In genomic region chr12:15336772-15337553, GRCh38 we compare ENCODE assay signal across 19 cellular contexts. TPM values are rescaled to one million over a fixed set of nuclear protein-coding genes. Genes with fewer than 3 reads are reported as not detected.
DNase-seq lines count a peak whose midpoint lies in the region; ATAC-seq and TF ChIP-seq lines count a peak whose summit lies in the region.
"Had no signal": no experiment of that assay in that cellular context is flagged by ENCODE, and none has a peak within 500 bp of the region (broad histone marks: within the 10 kb centered on the region; RNA-seq: fewer than 3 reads in every experiment).

No MANE protein-coding gene starts in this region.

- TF ChIP-seq CTCF in RWPE2 (IDR thresholded peaks at IDR 0.05; ENCODE audit: poor library complexity, severe bottlenecking) = no peak
- no peak for TF ChIP-seq CTCF in glutamatergic neuron (IDR thresholded peaks at IDR 0.05; ENCODE audit: partially characterized antibody, unreplicated experiment)
- no peak for TF ChIP-seq CTCF in tibial artery (IDR thresholded peaks at IDR 0.05)

- peaks cover 25% of the 10 kb centered on the region for H3K4me1 ChIP-seq in RWPE2 (ENCODE audit: insufficient read depth, poor library complexity, severe bottlenecking)
- H3K4me1 ChIP-seq in tibial artery = peaks cover 0 to 5% (median 0%) of the 10 kb centered on the region in 4 donors
- H3K4me1 ChIP-seq: HAP-1 had no signal

- H3K27me3 Mint-ChIP-seq in glutamatergic neuron (ENCODE audit: unreplicated experiment) = peaks cover 4% of the 10 kb centered on the region

- H3K4me3 ChIP-seq in RWPE2 (ENCODE audit: severe bottlenecking) (no peak overlapping the region), tibial artery (no peak overlapping the region)
- H3K4me3 ChIP-seq: GM12878, HAP-1, K562 had no signal

- no peaks in the 10 kb centered on the region for H3K36me3 ChIP-seq in RWPE2 (ENCODE audit: low read depth)
- H3K36me3 ChIP-seq in tibial artery = no peaks in the 10 kb centered on the region
- H3K36me3 ChIP-seq: HAP-1 had no signal

- peak; percentile 95 for ATAC-seq in RWPE2 (ENCODE audit: low read depth)
- ATAC-seq: activated T-helper 17 cell treated with anti-CD3 and anti-CD28 coated beads, Interleukin-2, amount 50 U/mL, for 72 hours; GM12878; K562 had no signal

- no peaks in the 10 kb centered on the region for H3K4me1 Mint-ChIP-seq in glutamatergic neuron (ENCODE audit: low read depth, unreplicated experiment)
- H3K4me1 Mint-ChIP-seq: activated CD4-positive, alpha-beta T cell treated with anti-CD3 and anti-CD28 coated beads, Interleukin-2, amount 10 ng/mL, durations not matched to agents 7 days and 5 days; activated T-helper 17 cell treated with anti-CD3 and anti-CD28 coated beads, Interleukin-2, amount 50 U/mL, for 72 hours; central memory CD8-positive, alpha-beta T cell had no signal

- intact Hi-C loops in tibial artery (cut with DNase I; ENCODE audit: low total_unique reads) = no loop called here

- H3K27me3 ChIP-seq in RWPE2 (ENCODE audit: insufficient read depth, poor library complexity, severe bottlenecking) (no peaks in the 10 kb centered on the region), tibial artery (peaks cover 0 to 3% of the 10 kb centered on the region in 2 donors)

- no peaks in the 10 kb centered on the region for H3K9me3 ChIP-seq in RWPE2 (ENCODE audit: severe bottlenecking)
- H3K9me3 ChIP-seq in tibial artery = no peaks in the 10 kb centered on the region
- H3K9me3 ChIP-seq: HAP-1 had no signal

- no peak overlapping the region for H3K4me3 Mint-ChIP-seq in glutamatergic neuron (ENCODE audit: unreplicated experiment)
- H3K4me3 Mint-ChIP-seq: activated CD4-positive, alpha-beta T cell treated with anti-CD3 and anti-CD28 coated beads, Interleukin-2, amount 10 ng/mL, durations not matched to agents 7 days and 5 days; activated T-helper 17 cell treated with anti-CD3 and anti-CD28 coated beads, Interleukin-2, amount 50 U/mL, for 72 hours; central memory CD8-positive, alpha-beta T cell had no signal

- peak overlapping the region; percentile 80 for H3K27ac ChIP-seq in RWPE2 (ENCODE audit: poor library complexity, severe bottlenecking)
- H3K27ac ChIP-seq in tibial artery = no peak overlapping the region

- peak; percentile 81 for DNase-seq in ELR (ENCODE audit: low read depth)
- no peak for DNase-seq in RWPE2 (ENCODE audit: low spot score)
- peak; percentile 82 for DNase-seq in fibroblast of peridontal ligament (ENCODE audit: extremely low read depth)
- DNase-seq in renal cortical epithelial cell (ENCODE audit: low read depth) = peak; percentile 95
- no peak for DNase-seq in DMS114 treated with DMSO at 0.1 percent for 48 hours (lab: John Stamatoyannopoulos, UW; ENCODE audit: unreplicated experiment)
- DNase-seq in glutamatergic neuron = no peak
- DNase-seq in GDM1 (lab: John Stamatoyannopoulos, UW) = no peak
- no peak for DNase-seq in tibial artery
- DNase-seq: activated CD4-positive, alpha-beta T cell treated with anti-CD3 and anti-CD28 coated beads, Interleukin-2, amount 10 ng/mL, durations not matched to agents 7 days and 5 days; NCI-H2029; occipital lobe; stimulated activated CD4-positive, alpha-beta T cell treated with anti-CD3 and anti-CD28 coated beads, Interleukin-2, amount 100 ng/mL, for 24 hours; stimulated activated naive CD4-positive, alpha-beta T cell treated with Interleukin-2 at 50 U/mL for 16 hours; T-helper 1 cell had no signal

- no peaks in the 10 kb centered on the region for H3K36me3 Mint-ChIP-seq in glutamatergic neuron (ENCODE audit: unreplicated experiment)

- H3K9me3 Mint-ChIP-seq in glutamatergic neuron (ENCODE audit: unreplicated experiment) = no peaks in the 10 kb centered on the region
- H3K9me3 Mint-ChIP-seq: activated CD4-positive, alpha-beta T cell treated with anti-CD3 and anti-CD28 coated beads, Interleukin-2, amount 10 ng/mL, durations not matched to agents 7 days and 5 days; activated T-helper 17 cell treated with anti-CD3 and anti-CD28 coated beads, Interleukin-2, amount 50 U/mL, for 72 hours; central memory CD8-positive, alpha-beta T cell had no signal

- no peak overlapping the region for H3K27ac Mint-ChIP-seq in glutamatergic neuron (ENCODE audit: unreplicated experiment)
- H3K27ac Mint-ChIP-seq: activated CD4-positive, alpha-beta T cell treated with anti-CD3 and anti-CD28 coated beads, Interleukin-2, amount 10 ng/mL, durations not matched to agents 7 days and 5 days; activated T-helper 17 cell treated with anti-CD3 and anti-CD28 coated beads, Interleukin-2, amount 50 U/mL, for 72 hours had no signal

RNA-seq across cellular contexts. Expression of gene PTPRO, which starts 14.7 kb away (rescaled TPM):
- total RNA-seq in renal cortical epithelial cell (0.45 and 0.69 TPM in 2 replicates), glutamatergic neuron (ENCODE audit: unreplicated experiment) (32.5 TPM)

Comparison
In these comparisons a context has a peak if more than half of its experiments do, and no peak if none do; other contexts are left out.
1. DNase-seq: peak in ELR (single experiment), fibroblast of peridontal ligament (single experiment) and renal cortical epithelial cell (single experiment); none in RWPE2 (single experiment), DMS114 treated with DMSO at 0.1 percent for 48 hours (single experiment), glutamatergic neuron (single experiment), GDM1 (single experiment) and tibial artery (0 of 2).
2. RNA of gene PTPRO, which starts 14.7 kb away (total RNA-seq): 32.5 TPM in glutamatergic neuron (single experiment); 0.45 to 0.69 TPM in renal cortical epithelial cell; every median in the first group is over 10 times any median in the second.